In genomic region chr2:26882220-26882619, GRCh38 we compare ENCODE assay signal across 11 cellular contexts. TPM values are rescaled to one million over a fixed set of nuclear protein-coding genes. Genes with fewer than 3 reads are reported as not detected.
"Had no signal": no experiment of that assay in that cellular context is flagged by ENCODE, and none has a peak within 500 bp of the region (broad histone marks: within the 10 kb centered on the region; RNA-seq: fewer than 3 reads in every experiment).

No MANE protein-coding gene starts in this region.

RNA-seq across cellular contexts. Expression of gene DPYSL5, which starts 34.3 kb away (rescaled TPM):
- total RNA-seq: activated CD4-positive, alpha-beta memory T cell treated with anti-CD3 and anti-CD28 coated beads, Interleukin-2, amount 10 ng/mL, durations not matched to agents 7 days and 5 days; activated CD4-positive, alpha-beta T cell treated with anti-CD3 and anti-CD28 coated beads, Interleukin-2, amount 10 ng/mL, durations not matched to agents 7 days and 5 days; activated CD8-positive, alpha-beta memory T cell treated with anti-CD3 and anti-CD28 coated beads, Interleukin-2, amount 10 ng/mL, durations not matched to agents 7 days and 5 days; activated CD8-positive, alpha-beta T cell treated with anti-CD3 and anti-CD28 coated beads, Interleukin-2, amount 10 ng/mL, durations not matched to agents 7 days and 5 days; activated naive CD8-positive, alpha-beta T cell treated with anti-CD3 and anti-CD28 coated beads, Interleukin-2, amount 10 ng/mL, durations not matched to agents 7 days and 5 days; activated T-helper 2 cell treated with anti-CD3 and anti-CD28 coated beads, Interferon-gamma antibody, Interleukin-2, Interleukin-4, amounts not matched to agents 10 μg/mL and 5 μg/mL and 100 μg/mL, durations not matched to agents 14 hours and 24 hours and 36 hours; ascending aorta; bronchial epithelial cell; T-cell; T-helper 17 cell; T-helper 2 cell treated with Interferon-gamma antibody and Interleukin-4, amounts not matched to agents 100 ng/mL and 5 ng/mL, for 36 hours had no signal
